19 cellular contexts compared by ENCODE assay signal in the genomic region with DNA sequence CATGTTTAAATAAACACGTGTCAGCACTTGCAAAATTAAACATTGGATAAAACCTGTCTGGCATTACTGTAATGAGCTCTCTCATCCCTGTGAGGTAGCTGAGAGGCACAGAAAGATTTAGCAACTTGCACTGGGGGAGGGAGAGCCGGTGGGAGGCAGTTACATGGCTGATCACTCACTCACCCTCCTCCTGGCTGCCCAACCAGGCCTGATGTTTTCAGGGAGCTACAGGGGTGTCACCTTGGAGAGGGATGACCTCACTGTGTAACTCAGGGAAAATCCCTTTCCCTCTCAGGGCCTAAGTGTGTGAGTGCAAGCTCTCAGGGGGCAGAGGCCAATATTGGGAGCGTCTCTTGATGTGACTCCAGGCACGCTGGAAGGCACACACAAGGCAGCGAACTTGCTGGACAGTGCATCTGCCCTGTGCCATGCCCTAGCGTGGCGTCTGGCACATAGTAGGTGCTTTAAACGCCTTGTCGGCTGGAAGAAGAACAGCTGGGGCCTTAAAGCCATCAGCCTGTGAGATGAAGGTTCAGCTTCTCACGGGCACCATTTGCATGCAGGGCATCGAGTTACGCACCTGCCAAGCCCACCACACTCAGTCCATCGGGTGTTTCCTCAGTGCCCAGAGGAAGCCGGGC. TPM values are rescaled to one million over a fixed set of nuclear protein-coding genes. Genes with fewer than 3 reads are reported as not detected.
DNase-seq lines count a peak whose midpoint lies in the region; ATAC-seq, FAIRE-seq and TF ChIP-seq lines count a peak whose summit lies in the region.
"Had no signal": no experiment of that assay in that cellular context is flagged by ENCODE, and none has a peak within 500 bp of the region (broad histone marks: within the 10 kb centered on the region; RNA-seq: fewer than 3 reads in every experiment).

No MANE protein-coding gene starts in this region.

- H3K27me3 Mint-ChIP-seq in activated T-helper 17 cell treated with anti-CD3 and anti-CD28 coated beads, Interleukin-2, amount 50 U/mL, for 72 hours, result peaks cover 9% of the 10 kb centered on the region

- H3K4me1 ChIP-seq in right atrium auricular region, result peaks cover 0 to 44% of the 10 kb centered on the region in 2 donors
- H3K4me1 ChIP-seq: lower lobe of right lung, parathyroid adenoma had no signal

- no peak overlapping the region for H3K4me3 ChIP-seq in AG04449 (ENCODE audit: low read depth, low read length)
- no peak overlapping the region for H3K4me3 ChIP-seq in right atrium auricular region
- H3K4me3 ChIP-seq: lower lobe of right lung had no signal

- peak; percentile 29 for ATAC-seq in activated T-helper 17 cell treated with anti-CD3 and anti-CD28 coated beads, Interleukin-2, amount 50 U/mL, for 72 hours (replicated peaks)
- no peak for ATAC-seq in GM21423 (IDR thresholded peaks at IDR 0.05; ENCODE audit: unreplicated experiment)
- no peak for ATAC-seq in GM21381 (IDR thresholded peaks at IDR 0.05; ENCODE audit: unreplicated experiment)
- ATAC-seq: lower lobe of right lung had no signal

- no peak for FAIRE-seq in H54 (lab: Jason Lieb, UNC)
- FAIRE-seq: frontal cortex, GM19239 had no signal

- no peaks in the 10 kb centered on the region for H3K36me3 ChIP-seq in right atrium auricular region
- H3K36me3 ChIP-seq: BE2C, lower lobe of right lung had no signal

- TF ChIP-seq CTCF in AG04449 (IDR thresholded peaks at IDR 0.05; ENCODE audit: insufficient read depth, low read length, missing control alignments), result no peak
- no peak for TF ChIP-seq CTCF in right atrium auricular region (IDR thresholded peaks at IDR 0.05)

- no peak overlapping the region for H3K27ac Mint-ChIP-seq in activated T-helper 17 cell treated with anti-CD3 and anti-CD28 coated beads, Interleukin-2, amount 50 U/mL, for 72 hours

- POLR2A ChIA-PET in AG04449 (lab: Yijun Ruan, JAX), result no interaction called here

- no peaks in the 10 kb centered on the region for H3K9me3 Mint-ChIP-seq in activated T-helper 17 cell treated with anti-CD3 and anti-CD28 coated beads, Interleukin-2, amount 50 U/mL, for 72 hours

- no peak for TF ChIP-seq POLR2A in H54 (IDR thresholded peaks at IDR 0.05; ENCODE audit: low read depth, low read length)

- no peaks in the 10 kb centered on the region for H3K27me3 ChIP-seq in right atrium auricular region
- H3K27me3 ChIP-seq: BE2C had no signal

- CTCF ChIA-PET in AG04449 (lab: Yijun Ruan, JAX), result no interaction called here

- H3K4me1 Mint-ChIP-seq in activated T-helper 17 cell treated with anti-CD3 and anti-CD28 coated beads, Interleukin-2, amount 50 U/mL, for 72 hours, result no peaks in the 10 kb centered on the region

- H3K36me3 Mint-ChIP-seq in activated T-helper 17 cell treated with anti-CD3 and anti-CD28 coated beads, Interleukin-2, amount 50 U/mL, for 72 hours (ENCODE audit: low read depth), result no peaks in the 10 kb centered on the region

- H3K9me3 ChIP-seq in right atrium auricular region, result no peaks in the 10 kb centered on the region
- H3K9me3 ChIP-seq: BE2C, lower lobe of right lung had no signal

- H3K27ac ChIP-seq in right atrium auricular region, result peak overlapping the region; percentile 76 to 77
- H3K27ac ChIP-seq: HL-60, lower lobe of right lung, parathyroid adenoma had no signal

- DNase-seq in AG04449 (ENCODE audit: low read depth, low spot score) (peak; percentile 4), H54 (ENCODE audit: insufficient read length, low spot score) (peak; percentile 94), right atrium auricular region (ENCODE audit: low spot score) (no peak), T-helper 1 cell (no peak), amygdala (lab: John Stamatoyannopoulos, UW) (no peak)
- DNase-seq: activated CD4-positive, alpha-beta T cell treated with anti-CD3 and anti-CD28 coated beads for 48 hours; activated naive CD4-positive, alpha-beta T cell treated with anti-CD3 and anti-CD28 coated beads, Interleukin-2, amount 50 U/mL, for 16 hours; BE2C; effector CD8-positive, alpha-beta T cell; lower lobe of right lung; stimulated activated CD4-positive, alpha-beta T cell treated with anti-CD3 and anti-CD28 coated beads, Interleukin-4, amount 100 ng/mL, for 1 hour; stimulated activated CD8-positive, alpha-beta memory T cell treated with anti-CD3 and anti-CD28 coated beads, Interleukin-4, amount 100 ng/mL, for 48 hours had no signal

- no peak overlapping the region for H3K4me3 Mint-ChIP-seq in activated T-helper 17 cell treated with anti-CD3 and anti-CD28 coated beads, Interleukin-2, amount 50 U/mL, for 72 hours

RNA-seq across cellular contexts. Expression of a gene that starts 51.1 kb away (rescaled TPM):
- under 1 TPM; 0.06 to 0.19 TPM for total RNA-seq in activated T-helper 17 cell treated with anti-CD3 and anti-CD28 coated beads, Interleukin-2, amount 50 U/mL, for 72 hours
- 10 to 100 TPM in 1 of 2 donors, 1 to 10 TPM in 1; 6.5 to 15.3 TPM for total RNA-seq in right atrium auricular region

Comparison
In these comparisons a context has a peak if more than half of its experiments do, and no peak if none do; other contexts are left out.
1. DNase-seq: peak in AG04449 (single experiment) and H54 (single experiment); none in right atrium auricular region (single experiment), T-helper 1 cell (0 of 5) and amygdala (0 of 56).
2. RNA of a gene that starts 51.1 kb away (total RNA-seq): 6.5 to 15.3 TPM in right atrium auricular region; 0.06 to 0.19 TPM in activated T-helper 17 cell treated with anti-CD3 and anti-CD28 coated beads, Interleukin-2, amount 50 U/mL, for 72 hours; every median in the first group is over 4 times any median in the second.